8 cellular contexts compared by ENCODE assay signal in the genomic region with DNA sequence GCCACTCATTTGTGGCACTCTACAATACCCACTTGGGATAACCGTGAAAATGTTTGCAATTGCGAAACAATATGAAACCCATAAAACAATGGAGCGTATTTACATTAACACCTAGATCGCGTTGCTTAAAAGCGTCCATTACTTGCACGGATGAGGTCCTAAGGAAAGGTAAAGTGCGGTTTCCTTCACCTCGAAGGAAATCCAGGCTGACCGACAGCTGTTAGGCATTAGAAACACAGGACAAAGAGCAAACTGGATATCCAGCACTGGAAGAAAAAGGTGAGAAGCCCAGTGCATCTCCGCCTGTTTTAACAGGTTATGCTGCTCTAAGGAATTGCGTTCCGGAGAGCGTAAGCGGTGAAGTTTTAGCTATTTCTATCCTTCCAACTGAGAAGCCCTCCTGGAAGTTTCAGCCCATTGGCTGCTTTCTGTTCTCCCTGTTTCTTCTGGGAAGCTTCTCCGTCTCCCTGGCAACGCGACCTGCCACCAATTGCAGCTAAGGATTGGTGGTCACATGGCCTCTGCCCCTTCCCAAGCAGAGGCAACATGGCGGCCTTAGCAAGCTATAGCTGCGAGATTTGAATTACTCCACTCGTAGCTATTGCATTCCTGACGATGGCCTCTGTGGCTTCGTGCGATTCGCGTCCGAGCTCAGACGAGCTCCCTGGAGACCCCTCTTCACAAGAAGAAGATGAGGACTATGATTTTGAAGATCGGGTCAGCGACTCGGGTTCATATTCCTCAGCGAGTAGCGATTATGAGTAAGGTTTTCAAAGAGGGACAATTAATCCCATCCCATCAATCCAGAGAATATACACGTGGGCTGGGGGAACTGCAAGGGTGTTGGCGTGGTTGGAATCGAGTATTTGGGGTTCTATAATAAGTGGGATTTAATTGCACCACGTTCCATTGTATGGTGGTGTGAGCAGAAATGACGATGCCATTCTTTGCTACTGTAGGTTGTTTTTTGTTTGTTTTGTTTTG. TPM values are rescaled to one million over a fixed set of nuclear protein-coding genes. Genes with fewer than 3 reads are reported as not detected.
DNase-seq lines count a peak whose midpoint lies in the region; ATAC-seq lines count a peak whose summit lies in the region.

Gene INTU, plus strand, starts transcription at position 538 of the 984 bp plus-strand sequence. Its CDS starts 78 bp downstream, at position 616.

- H3K4me1 ChIP-seq in HAP-1, result peaks cover 16% of the 10 kb centered on the region
- peaks cover 8% of the 10 kb centered on the region for H3K4me1 ChIP-seq in SJSA1 (replicated peaks)

- H3K9me3 ChIP-seq in HAP-1, result no peaks in the 10 kb centered on the region
- no peaks in the 10 kb centered on the region for H3K9me3 ChIP-seq in SJSA1 (replicated peaks)

- in situ Hi-C loops in HAP-1 (cut with MboI; ENCODE audit: low sequenced_read_pairs), result no loop called here

- intact Hi-C loops in sciatic nerve (cut with DNase I), result no loop called here

- ATAC-seq in sciatic nerve, result peak; percentile 100

- DNase-seq in GM03348 (ENCODE audit: low spot score) (peak; percentile 94), HAP-1 (ENCODE audit: low spot score in 2 of 2) (peak; percentile 97 to 99), LoVo (ENCODE audit: low spot score) (peak; percentile 91), SJSA1 (ENCODE audit: low read depth in 1 of 2, low spot score in 2 of 2) (peak; percentile 84 to 95), caudate nucleus (lab: John Stamatoyannopoulos, UW) (peak; percentile 39 to 98 (median 91)), iPS-NIHi11 (ENCODE audit: low spot score) (peak; percentile 98), sciatic nerve (ENCODE audit: low spot score) (peak; percentile 96)
- no peak for DNase-seq in stimulated activated naive CD4-positive, alpha-beta T cell (lab: John Stamatoyannopoulos, UW)

- H3K36me3 ChIP-seq in HAP-1 (replicated peaks) (no peaks in the 10 kb centered on the region), SJSA1 (no peaks in the 10 kb centered on the region)

- peak within 1 kb of the TSS; percentile 47 for H3K4me3 ChIP-seq in HAP-1
- peak within 1 kb of the TSS; percentile 49 for H3K4me3 ChIP-seq in SJSA1

- H3K27ac ChIP-seq in SJSA1 (peak within 1 kb of the TSS; percentile 27), caudate nucleus (ENCODE audit: low read depth, low read length) (peak within 1 kb of the TSS; percentile 63)

- H3K27me3 ChIP-seq in HAP-1 (ENCODE audit: low read depth), result no peaks in the 10 kb centered on the region
- no peaks in the 10 kb centered on the region for H3K27me3 ChIP-seq in SJSA1 (replicated peaks)

RNA-seq across cellular contexts. Expression of gene INTU, which starts in this region (rescaled TPM):
- total RNA-seq in SJSA1 (2014; rRNA removed; shearing (Covaris generic)), result 2.2 and 4.4 TPM in 2 replicates
- 24.2 TPM for total RNA-seq in sciatic nerve

Comparison
In these comparisons a context has a peak if more than half of its experiments do, and no peak if none do; other contexts are left out.
1. DNase-seq: peak in GM03348 (single experiment), HAP-1 (2 of 2), LoVo (single experiment), SJSA1 (2 of 2), caudate nucleus (61 of 61), iPS-NIHi11 (single experiment) and sciatic nerve (single experiment); none in stimulated activated naive CD4-positive, alpha-beta T cell (0 of 6).